ENCODE assay signal across 9 cellular contexts in genomic region chr20:34312024-34312460, GRCh38. TPM values are rescaled to one million over a fixed set of nuclear protein-coding genes. Genes with fewer than 3 reads are reported as not detected.
DNase-seq lines count a peak whose midpoint lies in the region; ATAC-seq and TF ChIP-seq lines count a peak whose summit lies in the region.
"Had no signal": no experiment of that assay in that cellular context is flagged by ENCODE, and none has a peak within 500 bp of the region (broad histone marks: within the 10 kb centered on the region; RNA-seq: fewer than 3 reads in every experiment).

No MANE protein-coding gene starts in this region.

- ATAC-seq in HG03039 (IDR thresholded peaks at IDR 0.05; ENCODE audit: unreplicated experiment) (peak; percentile 12), foreskin keratinocyte (no peak)
- no peak for ATAC-seq in naive thymus-derived CD8-positive, alpha-beta T cell

- CTCF ChIA-PET in A673 (lab: Charles Lee) (interaction anchor here (0.5 to 2.7 kb wide), 20 partner anchors 10 to 458 kb away, joined by 3 to 34 read pairs (median 6); partner anchors contain the start of genes DYNLRB1, ITCH and TP53INP2), GM10248 (lab: Yijun Ruan, JAX) (interaction anchor here (0.6 to 5.7 kb wide), 108 partner anchors 9 to 727 kb away, joined by 3 to 94 read pairs (median 5); partner anchors contain the start of genes AHCY, ASIP, DYNLRB1 and ITCH)

- H3K9me3 Mint-ChIP-seq in naive thymus-derived CD8-positive, alpha-beta T cell, result no peaks in the 10 kb centered on the region
- H3K9me3 Mint-ChIP-seq: activated naive CD4-positive, alpha-beta T cell treated with anti-CD3 and anti-CD28 coated beads, Interleukin-2, amount 50 U/mL, for 24 hours had no signal

- TF ChIP-seq CTCF in A673 (conservative IDR thresholded peaks at IDR 0.05; ENCODE audit: low read depth, low read length), result no peak
- no peak for TF ChIP-seq CTCF in coronary artery (IDR thresholded peaks at IDR 0.05)
- no peak for TF ChIP-seq CTCF in foreskin keratinocyte (conservative IDR thresholded peaks at IDR 0.05)
- no peak for TF ChIP-seq CTCF in GM10248 (IDR thresholded peaks at IDR 0.05; ENCODE audit: control extremely low read depth, extremely low read depth, low read depth, missing control alignments)

- peaks cover 7 to 25% (median 14%) of the 10 kb centered on the region in 5 donors for H3K27me3 Mint-ChIP-seq in naive thymus-derived CD8-positive, alpha-beta T cell

- no peaks in the 10 kb centered on the region for H3K36me3 Mint-ChIP-seq in naive thymus-derived CD8-positive, alpha-beta T cell
- H3K36me3 Mint-ChIP-seq: activated naive CD4-positive, alpha-beta T cell treated with anti-CD3 and anti-CD28 coated beads, Interleukin-2, amount 50 U/mL, for 24 hours had no signal

- peaks cover 1 to 15% (median 12%) of the 10 kb centered on the region in 4 donors for H3K4me1 Mint-ChIP-seq in naive thymus-derived CD8-positive, alpha-beta T cell

- intact Hi-C loops in A673 (cut with micrococcal nuclease; ENCODE audit: unreplicated experiment), result loop anchor here (2.0 to 5.0 kb wide), 4 partner anchors 160 to 455 kb away; no protein-coding TSS in a partner anchor

- H3K9me3 ChIP-seq in A673 (ENCODE audit: low read depth, low read length, poor library complexity, severe bottlenecking) (no peaks in the 10 kb centered on the region), mesodermal cell (ENCODE audit: control insufficient read depth, low read length) (no peaks in the 10 kb centered on the region)

- POLR2A ChIA-PET in A673 (lab: Charles Lee; ENCODE audit: low non-redundant PET) (no interaction called here), GM10248 (lab: Yijun Ruan, JAX) (no interaction called here)
- POLR2A ChIA-PET in naive thymus-derived CD8-positive, alpha-beta T cell (lab: Charles Lee), result interaction anchor here (1.0 to 1.3 kb wide), 4 partner anchors 9 to 458 kb away, joined by 4 to 7 read pairs (median 4); partner anchors contain the start of genes AHCY and DYNLRB1

- peak overlapping the region in 1 of 10 donors; percentile 43 for H3K27ac Mint-ChIP-seq in naive thymus-derived CD8-positive, alpha-beta T cell

- H3K27ac ChIP-seq in A673 (ENCODE audit: low read depth, low read length, poor library complexity, severe bottlenecking) (no peak overlapping the region), coronary artery (no peak overlapping the region), mesodermal cell (ENCODE audit: low read depth, low read length, severe bottlenecking) (no peak overlapping the region), foreskin keratinocyte (no peak overlapping the region)

- no peaks in the 10 kb centered on the region for H3K36me3 ChIP-seq in A673 (ENCODE audit: insufficient read depth, low read length, poor library complexity, severe bottlenecking)
- H3K36me3 ChIP-seq in mesodermal cell (ENCODE audit: control insufficient read depth, insufficient read depth, low read length), result no peaks in the 10 kb centered on the region

- WGBS in mesodermal cell (ENCODE audit: insufficient coverage in 2 of 2), 2 experiments, result 21 to 24% methylated on average over 5 to 10 of the region's 11 CpGs

- no TSS peak for BruUV-seq in A673 (replicated peaks; lab: Mats Ljungman, UMichigan)

- H3K4me1 ChIP-seq in A673 (ENCODE audit: insufficient read depth, low read length, poor library complexity, severe bottlenecking) (peaks cover 12% of the 10 kb centered on the region), mesodermal cell (ENCODE audit: control insufficient read depth, insufficient read depth, low read length, poor library complexity, severe bottlenecking) (peaks cover 7% of the 10 kb centered on the region), foreskin keratinocyte (peaks cover 29% of the 10 kb centered on the region)

- H3K27me3 ChIP-seq in A673 (replicated peaks; ENCODE audit: insufficient read depth, low read depth, low read length, poor library complexity), result no peaks in the 10 kb centered on the region
- no peaks in the 10 kb centered on the region for H3K27me3 ChIP-seq in foreskin keratinocyte

- H3K4me3 ChIP-seq in A673 (ENCODE audit: low read depth, low read length, poor library complexity, severe bottlenecking), result peak overlapping the region; percentile 31
- H3K4me3 ChIP-seq in coronary artery, result peak overlapping the region; percentile 53
- H3K4me3 ChIP-seq in mesodermal cell (ENCODE audit: extremely low read depth, insufficient read depth, low read length, poor library complexity, severe bottlenecking), result peak overlapping the region; percentile 7

- DNase-seq in A673 (ENCODE audit: low spot score) (no peak), coronary artery (ENCODE audit: low spot score) (no peak), foreskin keratinocyte (no peak), GM10248 (ENCODE audit: extremely low spot score) (no peak), NCI-H1092 (lab: John Stamatoyannopoulos, UW) (no peak)
- no peak for DNase-seq in naive thymus-derived CD8-positive, alpha-beta T cell

- peak overlapping the region in 3 of 10 donors; percentile 33 to 61 (median 45) for H3K4me3 Mint-ChIP-seq in naive thymus-derived CD8-positive, alpha-beta T cell
- H3K4me3 Mint-ChIP-seq: activated naive CD4-positive, alpha-beta T cell treated with anti-CD3 and anti-CD28 coated beads, Interleukin-2, amount 50 U/mL, for 24 hours had no signal

RNA-seq across cellular contexts. Expression of gene AHCY, which starts 8.9 kb away (rescaled TPM):
- total RNA-seq in A673 (2021) (284 and 292 TPM in 2 replicates), foreskin keratinocyte (228 and 254 TPM in 2 replicates)
- 199 TPM for polyA plus RNA-seq in mesodermal cell (2013, experiment 1 of 2)
- polyA plus RNA-seq in mesodermal cell (2013, experiment 2 of 2), result 179 TPM
- 234 and 257 TPM in 2 replicates for polyA plus RNA-seq in foreskin keratinocyte
- 10 to 100 TPM; 26.8 to 27.2 TPM for total RNA-seq in naive thymus-derived CD8-positive, alpha-beta T cell
- polyA plus RNA-seq in naive thymus-derived CD8-positive, alpha-beta T cell, result 10 to 100 TPM; 30.5 to 40.8 (median 37.4) TPM

RNA-seq across cellular contexts. Expression of gene ITCH, which starts 51.0 kb away (rescaled TPM):
- total RNA-seq in A673 (2021) (56.2 and 57.7 TPM in 2 replicates), foreskin keratinocyte (79.9 and 85.9 TPM in 2 replicates)
- 44.3 TPM for polyA plus RNA-seq in mesodermal cell (2013, experiment 1 of 2)
- 41.9 TPM for polyA plus RNA-seq in mesodermal cell (2013, experiment 2 of 2)
- polyA plus RNA-seq in foreskin keratinocyte, result 10.4 and 11.3 TPM in 2 replicates
- total RNA-seq in naive thymus-derived CD8-positive, alpha-beta T cell, result 10 to 100 TPM; 73.2 to 75.9 TPM
- polyA plus RNA-seq in naive thymus-derived CD8-positive, alpha-beta T cell, result 10 to 100 TPM; 12.6 to 19.6 (median 12.8) TPM
